Comparison of ENCODE assay signal across 8 cellular contexts in genomic region chr2:152025678-152026287, GRCh38.
DNase-seq lines count a peak whose midpoint lies in the region; ATAC-seq and TF ChIP-seq lines count a peak whose summit lies in the region.

No MANE protein-coding gene starts in this region.

- H3K9me3 ChIP-seq in CD4-positive, alpha-beta T cell (ENCODE audit: control insufficient read depth, low read length), result no peaks in the 10 kb centered on the region
- no peaks in the 10 kb centered on the region for H3K9me3 ChIP-seq in lung (ENCODE audit: control insufficient read depth in 2 of 2, insufficient read depth in 1 of 2, low read length in 1 of 2)

- intact Hi-C loops in CD4-positive, alpha-beta T cell (cut with DNase I, micrococcal nuclease), result loop anchor here in 1 of 2 experiments (1.0 kb wide), 1 partner anchor 21 kb away; no protein-coding TSS in a partner anchor
- intact Hi-C loops in dorsolateral prefrontal cortex (cut with DNase I), result no loop called here

- CTCF ChIA-PET in CD4-positive, alpha-beta T cell (lab: Charles Lee), result interaction anchor here (0.6 to 1.5 kb wide), 6 partner anchors 14 to 610 kb away, joined by 3 to 5 read pairs (median 4); no protein-coding TSS in a partner anchor

- peak; percentile 57 to 81 (median 68) for DNase-seq in CD4-positive, alpha-beta T cell
- peak; percentile 95 for DNase-seq in NCI-H526 treated with DMSO at 0.1 percent for 48 hours (lab: John Stamatoyannopoulos, UW)
- peak; percentile 66 to 69 for DNase-seq in activated CD4-positive, alpha-beta T cell treated with anti-CD3 and anti-CD28 coated beads, Interleukin-2, amount 50 U/mL, for 24 hours (ENCODE audit: low read depth in 1 of 2, low spot score in 1 of 2)
- peak; percentile 79 to 90 (median 85) for DNase-seq in dorsolateral prefrontal cortex
- DNase-seq in lung (ENCODE audit: low spot score), result peak; percentile 80
- peak; percentile 60 for DNase-seq in stimulated activated CD8-positive, alpha-beta memory T cell treated with anti-CD3 and anti-CD28 coated beads, Interleukin-12 subunit alpha, Interleukin-12 subunit beta, amount 100 ng/mL, for 1 hour (ENCODE audit: low read depth)

- H3K27me3 Mint-ChIP-seq in CD4-positive, alpha-beta T cell, result peaks cover 11% of the 10 kb centered on the region

- no peaks in the 10 kb centered on the region for H3K27me3 ChIP-seq in CD4-positive, alpha-beta T cell (ENCODE audit: control insufficient read depth, insufficient read depth, low read length)
- H3K27me3 ChIP-seq in dorsolateral prefrontal cortex, result no peaks in the 10 kb centered on the region
- H3K27me3 ChIP-seq in lung (ENCODE audit: control insufficient read depth, insufficient read depth), result no peaks in the 10 kb centered on the region

- no peak overlapping the region for H3K27ac Mint-ChIP-seq in CD4-positive, alpha-beta T cell

- no peak overlapping the region for H3K27ac ChIP-seq in CD4-positive, alpha-beta T cell (ENCODE audit: low read depth, low read length)
- H3K27ac ChIP-seq in dorsolateral prefrontal cortex (peak overlapping the region in 8 of 59 donors; percentile 3 to 78 (median 46)), lung (ENCODE audit: low read depth in 1 of 2, low read length in 1 of 2) (no peak overlapping the region)

- ATAC-seq in CD4-positive, alpha-beta T cell (ENCODE audit: poor library complexity), result peak; percentile 93
- peak; percentile 94 for ATAC-seq in GM19397 (IDR thresholded peaks at IDR 0.05; ENCODE audit: unreplicated experiment)
- peak; percentile 92 for ATAC-seq in HG03520 (IDR thresholded peaks at IDR 0.05; ENCODE audit: unreplicated experiment)
- ATAC-seq in lung (ENCODE audit: insufficient read depth, low FRiP score), result peak; percentile 96

- TF ChIP-seq CTCF in CD4-positive, alpha-beta T cell (IDR thresholded peaks at IDR 0.05), result peak; percentile 99
- TF ChIP-seq CTCF in dorsolateral prefrontal cortex (IDR thresholded peaks at IDR 0.05 in 54 of 56, conservative IDR thresholded peaks at IDR 0.05 in 2 of 56; ENCODE audit: low read depth in 1 of 56, partially characterized antibody in 56 of 56), result peak; percentile 85 to 100 (median 97)
- peak; percentile 63 for TF ChIP-seq CTCF in lung (IDR thresholded peaks at IDR 0.05; ENCODE audit: control extremely low read depth, extremely low read depth)

- no peaks in the 10 kb centered on the region for H3K36me3 ChIP-seq in lung (ENCODE audit: control insufficient read depth in 2 of 2, insufficient read depth in 2 of 2, low read length in 2 of 2)

- H3K4me3 Mint-ChIP-seq in CD4-positive, alpha-beta T cell, result peak overlapping the region; percentile 82

- POLR2A ChIA-PET in CD4-positive, alpha-beta T cell (lab: Charles Lee), result interaction anchor here (1.1 kb wide), 1 partner anchor 11 kb away, joined by 3 read pairs; no protein-coding TSS in a partner anchor

- peak overlapping the region in 55 of 59 donors; percentile 10 to 66 (median 46) for H3K4me3 ChIP-seq in dorsolateral prefrontal cortex
- H3K4me3 ChIP-seq in lung, result no peak overlapping the region

- H3K4me1 ChIP-seq in lung (ENCODE audit: control insufficient read depth in 2 of 2, insufficient read depth in 2 of 2, low read length in 2 of 2), result peaks cover 0 to 2% of the 10 kb centered on the region in 2 donors

- H3K4me1 Mint-ChIP-seq in CD4-positive, alpha-beta T cell (ENCODE audit: low read depth), result no peaks in the 10 kb centered on the region

- no peaks in the 10 kb centered on the region for H3K9me3 Mint-ChIP-seq in CD4-positive, alpha-beta T cell

- H3K36me3 Mint-ChIP-seq in CD4-positive, alpha-beta T cell (ENCODE audit: low read depth), result no peaks in the 10 kb centered on the region

- WGBS in lung, 2 donors, result 18 to 19% methylated on average over 15 of the region's 15 CpGs
